ENCODE assay signal across 18 cellular contexts in genomic region chr15:90047956-90048575, GRCh38. TPM values are rescaled to one million over a fixed set of nuclear protein-coding genes. Genes with fewer than 3 reads are reported as not detected.
DNase-seq lines count a peak whose midpoint lies in the region; ATAC-seq and TF ChIP-seq lines count a peak whose summit lies in the region.
"Had no signal": no experiment of that assay in that cellular context is flagged by ENCODE, and none has a peak within 500 bp of the region (broad histone marks: within the 10 kb centered on the region; RNA-seq: fewer than 3 reads in every experiment).

No MANE protein-coding gene starts in this region.

- H3K27me3 ChIP-seq in endodermal cell (ENCODE audit: control insufficient read depth, insufficient read depth, low read length, poor library complexity, severe bottlenecking): no peaks in the 10 kb centered on the region
- no peaks in the 10 kb centered on the region for H3K27me3 ChIP-seq in skeletal muscle tissue (ENCODE audit: control insufficient read depth in 3 of 3, insufficient read depth in 3 of 3, low read length in 3 of 3)
- H3K27me3 ChIP-seq in adrenal gland: no peaks in the 10 kb centered on the region
- H3K27me3 ChIP-seq: gastroesophageal sphincter had no signal

- TF ChIP-seq POLR2A in adrenal gland (IDR thresholded peaks at IDR 0.05): no peak

- H3K4me3 ChIP-seq in endodermal cell (ENCODE audit: low read length) (no peak overlapping the region), skeletal muscle tissue (ENCODE audit: low read length in 3 of 3) (peak overlapping the region in 2 of 3 donors; percentile 13 to 23), adrenal gland (no peak overlapping the region)
- H3K4me3 ChIP-seq: gastroesophageal sphincter, lung had no signal

- H3K4me1 ChIP-seq in endodermal cell (ENCODE audit: control insufficient read depth, insufficient read depth, low read length): no peaks in the 10 kb centered on the region
- peaks cover 27 to 51% (median 40%) of the 10 kb centered on the region in 3 donors for H3K4me1 ChIP-seq in skeletal muscle tissue (ENCODE audit: control insufficient read depth in 3 of 3, insufficient read depth in 3 of 3, low read length in 3 of 3)
- H3K4me1 ChIP-seq in adrenal gland (replicated peaks in 1 of 2): no peaks in the 10 kb centered on the region

- H3K27ac ChIP-seq in C4-2B (peak overlapping the region; percentile 85), endodermal cell (ENCODE audit: low read depth, low read length) (no peak overlapping the region), skeletal muscle tissue (ENCODE audit: low read depth, low read length) (peak overlapping the region; percentile 74), adrenal gland (no peak overlapping the region)
- H3K27ac ChIP-seq: WERI-Rb-1 had no signal

- TF ChIP-seq CTCF in C4-2B (conservative IDR thresholded peaks at IDR 0.05) (no peak), endodermal cell (conservative IDR thresholded peaks at IDR 0.05) (no peak), adrenal gland (IDR thresholded peaks at IDR 0.05) (no peak)

- 89 to 93% methylated on average over 8 to 9 of the region's 9 CpGs for WGBS in endodermal cell (ENCODE audit: insufficient coverage in 1 of 2, insufficient read length in 1 of 2), 2 experiments
- WGBS in adrenal gland, 4 donors: 47 to 79% (median 72%) methylated on average over 4 to 9 of the region's 9 CpGs

- no peaks in the 10 kb centered on the region for H3K9me3 Mint-ChIP-seq in endodermal cell
- H3K9me3 Mint-ChIP-seq: activated T-helper 17 cell treated with anti-CD3 and anti-CD28 coated beads, Interleukin-2, amount 50 U/mL, for 72 hours; central memory CD8-positive, alpha-beta T cell; H9; naive thymus-derived CD8-positive, alpha-beta T cell had no signal

- peaks cover 12% of the 10 kb centered on the region for H3K4me1 Mint-ChIP-seq in endodermal cell

- no peaks in the 10 kb centered on the region for H3K27me3 Mint-ChIP-seq in endodermal cell (ENCODE audit: insufficient read depth)
- H3K27me3 Mint-ChIP-seq: activated T-helper 17 cell treated with anti-CD3 and anti-CD28 coated beads, Interleukin-2, amount 50 U/mL, for 72 hours; central memory CD8-positive, alpha-beta T cell; naive thymus-derived CD8-positive, alpha-beta T cell had no signal

- intact Hi-C loops in adrenal gland (cut with DNase I): no loop called here

- H3K9me3 ChIP-seq in endodermal cell (ENCODE audit: control insufficient read depth, low read length): no peaks in the 10 kb centered on the region
- H3K9me3 ChIP-seq in skeletal muscle tissue (ENCODE audit: control insufficient read depth in 3 of 3, low read length in 3 of 3): no peaks in the 10 kb centered on the region
- H3K9me3 ChIP-seq in adrenal gland (replicated peaks in 1 of 3): no peaks in the 10 kb centered on the region
- H3K9me3 ChIP-seq: gastroesophageal sphincter had no signal

- no peak overlapping the region for H3K27ac Mint-ChIP-seq in endodermal cell
- H3K27ac Mint-ChIP-seq: activated T-helper 17 cell treated with anti-CD3 and anti-CD28 coated beads, Interleukin-2, amount 50 U/mL, for 72 hours; H9 had no signal

- H3K36me3 Mint-ChIP-seq in endodermal cell (ENCODE audit: low read depth): peaks cover 20% of the 10 kb centered on the region
- H3K36me3 Mint-ChIP-seq: naive thymus-derived CD8-positive, alpha-beta T cell had no signal

- H3K9ac ChIP-seq in endodermal cell (ENCODE audit: extremely low read depth, low read length, poor library complexity, severe bottlenecking) (no peak overlapping the region), skeletal muscle tissue (ENCODE audit: low read depth in 1 of 3, low read length in 3 of 3) (peak overlapping the region in 2 of 3 donors; percentile 64 to 68)

- ATAC-seq in GM18498 (IDR thresholded peaks at IDR 0.05; ENCODE audit: unreplicated experiment): no peak
- ATAC-seq: activated T-helper 17 cell treated with anti-CD3 and anti-CD28 coated beads, Interleukin-2, amount 50 U/mL, for 72 hours; gastroesophageal sphincter; naive thymus-derived CD8-positive, alpha-beta T cell had no signal

- DNase-seq in NCI-H446 treated with DMSO at 0.1 percent for 48 hours (lab: John Stamatoyannopoulos, UW) (peak; percentile 6), endodermal cell (peak; percentile 43), T-helper 9 cell (no peak), adrenal gland (no peak), NCI-H2171 treated with DMSO at 0.1 percent for 48 hours (lab: John Stamatoyannopoulos, UW) (no peak)
- DNase-seq: GF-D8; H9; naive thymus-derived CD8-positive, alpha-beta T cell; NCI-H774; stimulated activated naive CD4-positive, alpha-beta T cell treated with Interleukin-2 at 50 U/mL for 16 hours; WERI-Rb-1 had no signal

- H3K4me3 Mint-ChIP-seq in endodermal cell: no peak overlapping the region
- H3K4me3 Mint-ChIP-seq: activated T-helper 17 cell treated with anti-CD3 and anti-CD28 coated beads, Interleukin-2, amount 50 U/mL, for 72 hours; central memory CD8-positive, alpha-beta T cell; H9; naive thymus-derived CD8-positive, alpha-beta T cell had no signal

- H3K36me3 ChIP-seq in endodermal cell (ENCODE audit: control insufficient read depth, insufficient read depth, low read length) (peaks cover 8% of the 10 kb centered on the region), skeletal muscle tissue (ENCODE audit: control insufficient read depth in 3 of 3, insufficient read depth in 3 of 3, low read length in 3 of 3) (no peaks in the 10 kb centered on the region), adrenal gland (replicated peaks in 1 of 2) (no peaks in the 10 kb centered on the region)
- H3K36me3 ChIP-seq: gastroesophageal sphincter, WERI-Rb-1 had no signal

RNA-seq across cellular contexts. Expression of gene ZNF710, which starts 46.9 kb away (rescaled TPM):
- 10 to 100 TPM; 31.8 to 39.1 TPM for total RNA-seq in endodermal cell
- 37.1 TPM for polyA plus RNA-seq in endodermal cell (2013, experiment 1 of 2)
- polyA plus RNA-seq in endodermal cell (2013, experiment 2 of 2): 33.8 TPM
- total RNA-seq in skeletal muscle tissue: 3.7 TPM
- total RNA-seq in adrenal gland: 10 to 100 TPM in 7 of 8 donors, 1 to 10 TPM in 1; 4.1 to 23.1 (median 15.5) TPM
- 10 to 100 TPM in 2 of 3 donors, 1 to 10 TPM in 1; 7.4 to 59.0 (median 32.2) TPM for polyA plus RNA-seq in adrenal gland

RNA-seq across cellular contexts. Expression of gene IDH2, which starts 54.2 kb away (rescaled TPM):
- total RNA-seq in endodermal cell (10 to 100 TPM; 27.0 to 50.8 TPM), skeletal muscle tissue (185 TPM), adrenal gland (10 to 100 TPM; 15.8 to 26.1 (median 20.5) TPM)
- polyA plus RNA-seq in endodermal cell (2013, experiment 1 of 2): 120 TPM
- 116 TPM for polyA plus RNA-seq in endodermal cell (2013, experiment 2 of 2)
- 10 to 100 TPM; 10.3 to 16.6 (median 13.5) TPM for polyA plus RNA-seq in adrenal gland

Comparison
In these comparisons a context has a peak if more than half of its experiments do, and no peak if none do; other contexts are left out.
1. H3K27ac ChIP-seq: peak in C4-2B (single experiment) and skeletal muscle tissue (single experiment); none in endodermal cell (single experiment) and adrenal gland (0 of 5).
2. DNase-seq: peak in NCI-H446 treated with DMSO at 0.1 percent for 48 hours (single experiment) and endodermal cell (single experiment); none in T-helper 9 cell (single experiment), adrenal gland (0 of 7) and NCI-H2171 treated with DMSO at 0.1 percent for 48 hours (single experiment).
3. H3K4me3 ChIP-seq: peak in skeletal muscle tissue (2 of 3); none in endodermal cell (single experiment) and adrenal gland (0 of 4).